1 cellular context compared by ENCODE assay signal in genomic region chr20:31774408-31774807, GRCh38.
TF ChIP-seq lines count a peak whose summit lies in the region.

No MANE protein-coding gene starts in this region.

TF ChIP-seq in H1, 55 proteins besides CTCF, POLR2A, EP300 and RAD21:
- TF ChIP-seq ATF2 (IDR thresholded peaks at IDR 0.05; ENCODE audit: low read length), result no peak
- no peak for TF ChIP-seq EGR1 (IDR thresholded peaks at IDR 0.05; ENCODE audit: borderline replicate concordance, low read depth, low read length)
- TF ChIP-seq CTBP2 (IDR thresholded peaks at IDR 0.05; ENCODE audit: borderline replicate concordance, insufficient read depth, insufficient read length, low read length), result no peak
- no peak for TF ChIP-seq USF2 (IDR thresholded peaks at IDR 0.05; ENCODE audit: low read length)
- no peak for TF ChIP-seq E2F6 (IDR thresholded peaks at IDR 0.05)
- no peak for TF ChIP-seq SAP30 (IDR thresholded peaks at IDR 0.05; ENCODE audit: insufficient read depth, insufficient replicate concordance, low read length)
- no peak for TF ChIP-seq CREB1 (IDR thresholded peaks at IDR 0.05)
- TF ChIP-seq CEBPB (IDR thresholded peaks at IDR 0.05; ENCODE audit: low read depth, low read length), result no peak
